In genomic region chr9:124855944-124856773, GRCh38 we compare ENCODE assay signal across 8 cellular contexts. TPM values are rescaled to one million over a fixed set of nuclear protein-coding genes. Genes with fewer than 3 reads are reported as not detected.
A peak's percentile ranks its signal among the peaks of the same experiment; 100 is the strongest.
DNase-seq lines count a peak whose midpoint lies in the region; ATAC-seq and TF ChIP-seq lines count a peak whose summit lies in the region.

No MANE protein-coding gene starts in this region.

- TF ChIP-seq POLR2A in esophagus muscularis mucosa (IDR thresholded peaks at IDR 0.05; ENCODE audit: low read depth), result no peak

- H3K36me3 ChIP-seq in OCI-LY7 (ENCODE audit: insufficient read depth, low read length), result peaks cover 52% of the 10 kb centered on the region
- H3K36me3 ChIP-seq in esophagus muscularis mucosa, result peaks cover 35 to 55% (median 48%) of the 10 kb centered on the region in 4 donors

- H4K20me1 ChIP-seq in OCI-LY7 (ENCODE audit: insufficient read depth, low read length), result peaks cover 24% of the 10 kb centered on the region

- ATAC-seq in HG03175 (IDR thresholded peaks at IDR 0.05; ENCODE audit: unreplicated experiment), result no peak

- DNase-seq in AG04449 (ENCODE audit: low read depth, low spot score) (no peak), GM10248 (ENCODE audit: extremely low spot score) (no peak), OCI-LY7 (ENCODE audit: low spot score) (peak; percentile 51), esophagus muscularis mucosa (ENCODE audit: extremely low spot score) (no peak), immature natural killer cell (no peak), superior temporal gyrus (ENCODE audit: extremely low spot score) (no peak), NCI-H2029 treated with DMSO at 0.1 percent for 48 hours (lab: John Stamatoyannopoulos, UW) (no peak)

- peak; percentile 60 for TF ChIP-seq CTCF in AG04449 (IDR thresholded peaks at IDR 0.05; ENCODE audit: insufficient read depth, low read length, missing control alignments)
- peak; percentile 54 for TF ChIP-seq CTCF in GM10248 (IDR thresholded peaks at IDR 0.05; ENCODE audit: control extremely low read depth, extremely low read depth, low read depth, missing control alignments)
- TF ChIP-seq CTCF in OCI-LY7 (conservative IDR thresholded peaks at IDR 0.05; ENCODE audit: low read length), result peak; percentile 66
- TF ChIP-seq CTCF in esophagus muscularis mucosa (IDR thresholded peaks at IDR 0.05), result peak in 2 of 3 experiments; percentile 9 to 27

- H3K27ac ChIP-seq in OCI-LY7 (ENCODE audit: low read depth, low read length, poor library complexity, severe bottlenecking) (no peak overlapping the region), esophagus muscularis mucosa (replicated peaks in 1 of 4) (no peak overlapping the region)

- H3K4me3 ChIP-seq in AG04449 (ENCODE audit: low read depth, low read length), result no peak overlapping the region
- no peak overlapping the region for H3K4me3 ChIP-seq in OCI-LY7 (ENCODE audit: low read depth, low read length, poor library complexity, severe bottlenecking)
- H3K4me3 ChIP-seq in esophagus muscularis mucosa, result no peak overlapping the region

- no peak overlapping the region for H3K4me3 Mint-ChIP-seq in immature natural killer cell

- H3K27me3 ChIP-seq in esophagus muscularis mucosa, result no peaks in the 10 kb centered on the region

- intact Hi-C loops in OCI-LY7 (cut with micrococcal nuclease; ENCODE audit: unreplicated experiment), result loop anchor here (10.0 kb wide), 1 partner anchor 519 kb away; no protein-coding TSS in a partner anchor
- intact Hi-C loops in esophagus muscularis mucosa (cut with DNase I), result loop anchor here (10.0 kb wide), 1 partner anchor 289 kb away; the partner anchor contains the start of gene SCAI

- H3K27ac Mint-ChIP-seq in immature natural killer cell, result no peak overlapping the region

- no peaks in the 10 kb centered on the region for H3K9me3 ChIP-seq in OCI-LY7 (ENCODE audit: low read length)
- no peaks in the 10 kb centered on the region for H3K9me3 ChIP-seq in esophagus muscularis mucosa

- peaks cover 38 to 41% of the 10 kb centered on the region in 2 donors for H3K4me1 Mint-ChIP-seq in immature natural killer cell

- peaks cover 5 to 17% (median 12%) of the 10 kb centered on the region in 3 donors for H3K36me3 Mint-ChIP-seq in immature natural killer cell

- POLR2A ChIA-PET in AG04449 (lab: Yijun Ruan, JAX) (interaction anchor here (0.7 to 2.1 kb wide), 5 partner anchors 13 to 271 kb away, joined by 3 to 7 read pairs (median 4); partner anchors contain the start of gene OLFML2A), GM10248 (lab: Yijun Ruan, JAX) (interaction anchor here (0.6 to 2.4 kb wide), 5 partner anchors 11 to 86 kb away, joined by 3 to 10 read pairs (median 5); partner anchors contain the start of gene NR6A1), OCI-LY7 (lab: Charles Lee) (no interaction called here)

- no peak overlapping the region for H3K4me2 ChIP-seq in OCI-LY7 (ENCODE audit: low read length)

- no peaks in the 10 kb centered on the region for H3K9me3 Mint-ChIP-seq in immature natural killer cell

- H3K9me2 ChIP-seq in OCI-LY7 (ENCODE audit: insufficient read depth, low read length), result no peaks in the 10 kb centered on the region

- peaks cover 32% of the 10 kb centered on the region for H3K4me1 ChIP-seq in OCI-LY7 (ENCODE audit: insufficient read depth, low read length, poor library complexity, severe bottlenecking)
- peaks cover 38 to 51% (median 46%) of the 10 kb centered on the region in 4 donors for H3K4me1 ChIP-seq in esophagus muscularis mucosa

- H3K79me2 ChIP-seq in OCI-LY7 (ENCODE audit: insufficient read depth, low read depth, low read length), result peaks cover 25% of the 10 kb centered on the region

- TF ChIP-seq EP300 in esophagus muscularis mucosa (IDR thresholded peaks at IDR 0.05), result no peak

- no TSS peak for BruUV-seq in OCI-LY7 (replicated peaks; lab: Mats Ljungman, UMichigan)

- CTCF ChIA-PET in AG04449 (lab: Yijun Ruan, JAX), result interaction anchor here (1.0 to 42.1 kb wide), 11 partner anchors 11 to 518 kb away, joined by 3 to 2098 read pairs (median 6); partner anchors contain the start of genes NR6A1 and OLFML2A
- CTCF ChIA-PET in GM10248 (lab: Yijun Ruan, JAX), result interaction anchor here (0.9 to 26.0 kb wide), 7 partner anchors 12 to 92 kb away, joined by 3 to 814 read pairs (median 62); partner anchors contain the start of genes ARPC5L, NR6A1, OLFML2A and RPL35
- CTCF ChIA-PET in OCI-LY7 (lab: Charles Lee; ENCODE audit: unreplicated experiment), result no interaction called here

- H2AFZ ChIP-seq in OCI-LY7 (ENCODE audit: low read length), result no peak overlapping the region

- WGBS in esophagus muscularis mucosa, result 50% methylated on average over 4 of the region's 16 CpGs

- H3K27me3 Mint-ChIP-seq in immature natural killer cell (ENCODE audit: low read depth in 3 of 3), result peaks cover 4 to 8% (median 4%) of the 10 kb centered on the region in 3 donors

RNA-seq across cellular contexts. Expression of gene WDR38, which starts 2.9 kb away (rescaled TPM):
- total RNA-seq in OCI-LY7 (2014; rRNA removed; shearing (Covaris generic)), result not detected in 2 replicates
- total RNA-seq in OCI-LY7 (2022), result not detected in 2 replicates
- total RNA-seq in esophagus muscularis mucosa, result under 1 TPM in 1 of 4 donors, not detected in 3; 0.32 TPM
- not detected for polyA plus RNA-seq in immature natural killer cell

RNA-seq across cellular contexts. Expression of gene RPL35, which starts 5.6 kb away (rescaled TPM):
- 4,825 and 6,190 TPM in 2 replicates for total RNA-seq in OCI-LY7 (2014; rRNA removed; shearing (Covaris generic))
- total RNA-seq in OCI-LY7 (2022) (1,679 and 1,713 TPM in 2 replicates), esophagus muscularis mucosa (1,000 to 10,000 TPM; 1,125 to 3,077 (median 1,901) TPM)
- polyA plus RNA-seq in immature natural killer cell, result 1,000 to 10,000 TPM in 2 of 3 donors, 100 to 1,000 TPM in 1; 774 to 2,756 (median 1,213) TPM

RNA-seq across cellular contexts. Expression of gene ARPC5L, which starts 5.8 kb away (rescaled TPM):
- 70.0 and 74.0 TPM in 2 replicates for total RNA-seq in OCI-LY7 (2014; rRNA removed; shearing (Covaris generic))
- total RNA-seq in OCI-LY7 (2022) (91.5 and 107 TPM in 2 replicates), esophagus muscularis mucosa (10 to 100 TPM; 23.3 to 28.2 (median 26.7) TPM)
- polyA plus RNA-seq in immature natural killer cell, result 100 to 1,000 TPM; 169 to 202 (median 172) TPM
